ENCODE assay signal across 11 cellular contexts in the genomic region with DNA sequence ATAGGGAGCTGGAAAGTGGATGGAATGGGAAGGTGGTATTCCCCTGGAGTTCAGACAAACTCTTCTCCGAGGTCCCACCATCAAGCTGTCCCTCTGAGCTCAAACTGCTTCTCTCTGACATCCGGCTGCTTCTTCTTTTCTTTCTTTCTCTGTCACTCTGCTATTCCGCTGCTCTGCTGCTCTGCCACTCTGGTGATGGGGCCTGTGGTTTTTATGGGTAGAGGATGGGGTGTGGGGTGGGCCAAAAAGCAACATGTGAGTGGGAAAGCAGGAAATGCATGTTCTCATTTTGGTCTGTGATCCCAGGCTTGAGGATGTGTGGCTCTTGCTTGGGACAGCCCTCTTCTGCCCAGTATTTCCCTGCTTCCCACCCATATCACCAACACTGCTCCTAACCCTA. TPM values are rescaled to one million over a fixed set of nuclear protein-coding genes. Genes with fewer than 3 reads are reported as not detected.
A peak's percentile ranks its signal among the peaks of the same experiment; 100 is the strongest.
DNase-seq lines count a peak whose midpoint lies in the region; ATAC-seq lines count a peak whose summit lies in the region.
"Had no signal": no experiment of that assay in that cellular context is flagged by ENCODE, and none has a peak within 500 bp of the region (broad histone marks: within the 10 kb centered on the region; RNA-seq: fewer than 3 reads in every experiment).

No MANE protein-coding gene starts in this region.

- intact Hi-C loops in left colon (cut with DNase I, micrococcal nuclease): loop anchor here in 1 of 2 donors (10.0 kb wide), 1 partner anchor 67 kb away; no protein-coding TSS in a partner anchor

- peaks cover 11% of the 10 kb centered on the region for H3K9me3 Mint-ChIP-seq in activated CD8-positive, alpha-beta memory T cell treated with anti-CD3 and anti-CD28 coated beads, Interleukin-2, amount 10 ng/mL, durations not matched to agents 7 days and 5 days (ENCODE audit: low read depth)
- H3K9me3 Mint-ChIP-seq in activated CD4-positive, alpha-beta T cell treated with anti-CD3 and anti-CD28 coated beads, Interleukin-2, amount 10 ng/mL, durations not matched to agents 7 days and 5 days: peaks cover 39% of the 10 kb centered on the region
- peaks cover 29 to 30% of the 10 kb centered on the region in 2 donors for H3K9me3 Mint-ChIP-seq in stimulated activated naive CD8-positive, alpha-beta T cell treated with anti-CD3 and anti-CD28 coated beads, Interleukin-15, amount 100 ng/mL, for 72 hours

- H3K36me3 Mint-ChIP-seq in activated CD8-positive, alpha-beta memory T cell treated with anti-CD3 and anti-CD28 coated beads, Interleukin-2, amount 10 ng/mL, durations not matched to agents 7 days and 5 days: peaks cover 41% of the 10 kb centered on the region
- H3K36me3 Mint-ChIP-seq in activated CD4-positive, alpha-beta T cell treated with anti-CD3 and anti-CD28 coated beads, Interleukin-2, amount 10 ng/mL, durations not matched to agents 7 days and 5 days (ENCODE audit: low read depth): peaks cover 60% of the 10 kb centered on the region

- no peaks in the 10 kb centered on the region for H3K27me3 Mint-ChIP-seq in activated CD8-positive, alpha-beta memory T cell treated with anti-CD3 and anti-CD28 coated beads, Interleukin-2, amount 10 ng/mL, durations not matched to agents 7 days and 5 days
- no peaks in the 10 kb centered on the region for H3K27me3 Mint-ChIP-seq in activated CD4-positive, alpha-beta T cell treated with anti-CD3 and anti-CD28 coated beads, Interleukin-2, amount 10 ng/mL, durations not matched to agents 7 days and 5 days
- no peaks in the 10 kb centered on the region for H3K27me3 Mint-ChIP-seq in stimulated activated naive CD8-positive, alpha-beta T cell treated with anti-CD3 and anti-CD28 coated beads, Interleukin-15, amount 100 ng/mL, for 72 hours

- peak; percentile 71 for ATAC-seq in activated CD8-positive, alpha-beta memory T cell treated with anti-CD3 and anti-CD28 coated beads, Interleukin-2, amount 10 ng/mL, durations not matched to agents 7 days and 5 days
- ATAC-seq in stimulated activated naive CD8-positive, alpha-beta T cell treated with anti-CD3 and anti-CD28 coated beads, Interleukin-15, amount 100 ng/mL, for 72 hours: peak; percentile 75
- ATAC-seq in left colon (no peak), HG03135 (IDR thresholded peaks at IDR 0.05; ENCODE audit: unreplicated experiment) (no peak)

- POLR2A ChIA-PET in activated CD4-positive, alpha-beta T cell treated with anti-CD3 and anti-CD28 coated beads, Interleukin-2, amount 10 ng/mL, durations not matched to agents 7 days and 5 days (lab: Charles Lee): interaction anchor here (0.6 kb wide), 1 partner anchor 168 kb away, joined by 3 read pairs; no protein-coding TSS in a partner anchor

- peaks cover 71% of the 10 kb centered on the region for H3K4me1 Mint-ChIP-seq in activated CD8-positive, alpha-beta memory T cell treated with anti-CD3 and anti-CD28 coated beads, Interleukin-2, amount 10 ng/mL, durations not matched to agents 7 days and 5 days
- H3K4me1 Mint-ChIP-seq in activated CD4-positive, alpha-beta T cell treated with anti-CD3 and anti-CD28 coated beads, Interleukin-2, amount 10 ng/mL, durations not matched to agents 7 days and 5 days: peaks cover 77% of the 10 kb centered on the region
- peaks cover 73% of the 10 kb centered on the region for H3K4me1 Mint-ChIP-seq in stimulated activated naive CD8-positive, alpha-beta T cell treated with anti-CD3 and anti-CD28 coated beads, Interleukin-15, amount 100 ng/mL, for 72 hours

- peak; percentile 88 for DNase-seq in activated CD8-positive, alpha-beta memory T cell treated with anti-CD3 and anti-CD28 coated beads, Interleukin-2, amount 10 ng/mL, durations not matched to agents 7 days and 5 days
- no peak for DNase-seq in activated CD8-positive, alpha-beta memory T cell treated with anti-CD3 and anti-CD28 coated beads for 24 hours
- DNase-seq in activated CD4-positive, alpha-beta T cell treated with anti-CD3 and anti-CD28 coated beads, Interleukin-2, amount 10 ng/mL, durations not matched to agents 7 days and 5 days: peak; percentile 77
- DNase-seq in central memory CD4-positive, alpha-beta T cell: peak; percentile 57
- DNase-seq in stimulated activated naive CD8-positive, alpha-beta T cell treated with anti-CD3 and anti-CD28 coated beads, Interleukin-15, amount 100 ng/mL, for 72 hours: peak in 1 of 2 donors; percentile 72
- no peak for DNase-seq in left colon
- no peak for DNase-seq in OCI-M2 (lab: John Stamatoyannopoulos, UW; ENCODE audit: unreplicated experiment)
- DNase-seq: islet precursor cell, NCI-H446 treated with DMSO at 0.1 percent for 48 hours had no signal

- H3K27ac Mint-ChIP-seq in activated CD8-positive, alpha-beta memory T cell treated with anti-CD3 and anti-CD28 coated beads, Interleukin-2, amount 10 ng/mL, durations not matched to agents 7 days and 5 days: peak overlapping the region; percentile 96
- peak overlapping the region; percentile 92 for H3K27ac Mint-ChIP-seq in activated CD4-positive, alpha-beta T cell treated with anti-CD3 and anti-CD28 coated beads, Interleukin-2, amount 10 ng/mL, durations not matched to agents 7 days and 5 days
- peak overlapping the region; percentile 81 to 91 for H3K27ac Mint-ChIP-seq in stimulated activated naive CD8-positive, alpha-beta T cell treated with anti-CD3 and anti-CD28 coated beads, Interleukin-15, amount 100 ng/mL, for 72 hours

- H3K4me3 Mint-ChIP-seq in activated CD8-positive, alpha-beta memory T cell treated with anti-CD3 and anti-CD28 coated beads, Interleukin-2, amount 10 ng/mL, durations not matched to agents 7 days and 5 days: peak overlapping the region; percentile 66
- H3K4me3 Mint-ChIP-seq in activated CD4-positive, alpha-beta T cell treated with anti-CD3 and anti-CD28 coated beads, Interleukin-2, amount 10 ng/mL, durations not matched to agents 7 days and 5 days: peak overlapping the region; percentile 59
- H3K4me3 Mint-ChIP-seq in stimulated activated naive CD8-positive, alpha-beta T cell treated with anti-CD3 and anti-CD28 coated beads, Interleukin-15, amount 100 ng/mL, for 72 hours: peak overlapping the region; percentile 75

- CTCF ChIA-PET in activated CD8-positive, alpha-beta memory T cell treated with anti-CD3 and anti-CD28 coated beads, Interleukin-2, amount 10 ng/mL, durations not matched to agents 7 days and 5 days (lab: Charles Lee): interaction anchor here (0.7 to 2.4 kb wide), 5 partner anchors 17 to 67 kb away, joined by 3 to 5 read pairs (median 3); no protein-coding TSS in a partner anchor
- CTCF ChIA-PET in activated CD4-positive, alpha-beta T cell treated with anti-CD3 and anti-CD28 coated beads, Interleukin-2, amount 10 ng/mL, durations not matched to agents 7 days and 5 days (lab: Charles Lee): interaction anchor here (0.9 to 1.3 kb wide), 5 partner anchors 9 to 69 kb away, joined by 3 to 6 read pairs (median 3); no protein-coding TSS in a partner anchor

RNA-seq across cellular contexts. Expression of a gene that starts 30.7 kb away (rescaled TPM):
- total RNA-seq in activated CD8-positive, alpha-beta memory T cell treated with anti-CD3 and anti-CD28 coated beads, Interleukin-2, amount 10 ng/mL, durations not matched to agents 7 days and 5 days: 1 to 10 TPM; 2.2 to 8.8 TPM
- total RNA-seq in activated CD4-positive, alpha-beta T cell treated with anti-CD3 and anti-CD28 coated beads, Interleukin-2, amount 10 ng/mL, durations not matched to agents 7 days and 5 days: 1 to 10 TPM; 1.2 to 1.4 TPM
- under 1 TPM in 1 of 2 donors, not detected in 1; 0.27 TPM for total RNA-seq in left colon
- total RNA-seq: SJSA1 had no signal

RNA-seq across cellular contexts. Expression of a gene that starts 32.7 kb away (rescaled TPM):
- 100 to 1,000 TPM; 355 to 385 TPM for total RNA-seq in activated CD8-positive, alpha-beta memory T cell treated with anti-CD3 and anti-CD28 coated beads, Interleukin-2, amount 10 ng/mL, durations not matched to agents 7 days and 5 days
- 100 to 1,000 TPM; 296 to 299 TPM for total RNA-seq in activated CD4-positive, alpha-beta T cell treated with anti-CD3 and anti-CD28 coated beads, Interleukin-2, amount 10 ng/mL, durations not matched to agents 7 days and 5 days
- 1 to 10 TPM; 6.2 to 7.3 TPM for total RNA-seq in left colon

RNA-seq across cellular contexts. Expression of a gene that starts 58.5 kb away (rescaled TPM):
- total RNA-seq in activated CD8-positive, alpha-beta memory T cell treated with anti-CD3 and anti-CD28 coated beads, Interleukin-2, amount 10 ng/mL, durations not matched to agents 7 days and 5 days: 100 to 1,000 TPM in 1 of 2 experiments, 10 to 100 TPM in 1; 76.0 to 104 TPM
- 10 to 100 TPM; 71.6 to 82.4 TPM for total RNA-seq in activated CD4-positive, alpha-beta T cell treated with anti-CD3 and anti-CD28 coated beads, Interleukin-2, amount 10 ng/mL, durations not matched to agents 7 days and 5 days
- 1 to 10 TPM; 2.6 to 3.9 TPM for total RNA-seq in left colon

Comparison
In these comparisons a context has a peak if more than half of its experiments do, and no peak if none do; other contexts are left out.
1. DNase-seq: peak in activated CD8-positive, alpha-beta memory T cell treated with anti-CD3 and anti-CD28 coated beads, Interleukin-2, amount 10 ng/mL, durations not matched to agents 7 days and 5 days (single experiment), activated CD4-positive, alpha-beta T cell treated with anti-CD3 and anti-CD28 coated beads, Interleukin-2, amount 10 ng/mL, durations not matched to agents 7 days and 5 days (single experiment) and central memory CD4-positive, alpha-beta T cell (single experiment); none in activated CD8-positive, alpha-beta memory T cell treated with anti-CD3 and anti-CD28 coated beads for 24 hours (single experiment), left colon (0 of 2) and OCI-M2 (single experiment).
2. ATAC-seq: peak in activated CD8-positive, alpha-beta memory T cell treated with anti-CD3 and anti-CD28 coated beads, Interleukin-2, amount 10 ng/mL, durations not matched to agents 7 days and 5 days (single experiment) and stimulated activated naive CD8-positive, alpha-beta T cell treated with anti-CD3 and anti-CD28 coated beads, Interleukin-15, amount 100 ng/mL, for 72 hours (single experiment); none in left colon (single experiment) and HG03135 (single experiment).
3. RNA of a gene that starts 32.7 kb away (total RNA-seq): 355 to 385 TPM in activated CD8-positive, alpha-beta memory T cell treated with anti-CD3 and anti-CD28 coated beads, Interleukin-2, amount 10 ng/mL, durations not matched to agents 7 days and 5 days and 296 to 299 TPM in activated CD4-positive, alpha-beta T cell treated with anti-CD3 and anti-CD28 coated beads, Interleukin-2, amount 10 ng/mL, durations not matched to agents 7 days and 5 days; 6.2 to 7.3 TPM in left colon; every median in the first group is over 10 times any median in the second.
4. RNA of a gene that starts 58.5 kb away (total RNA-seq): 76.0 to 104 TPM in activated CD8-positive, alpha-beta memory T cell treated with anti-CD3 and anti-CD28 coated beads, Interleukin-2, amount 10 ng/mL, durations not matched to agents 7 days and 5 days and 71.6 to 82.4 TPM in activated CD4-positive, alpha-beta T cell treated with anti-CD3 and anti-CD28 coated beads, Interleukin-2, amount 10 ng/mL, durations not matched to agents 7 days and 5 days; 2.6 to 3.9 TPM in left colon; every median in the first group is over 10 times any median in the second.
5. Peak in every context shown above with its lines, with median percentiles within 50 percentile points of each other: H3K27ac Mint-ChIP-seq and H3K4me3 Mint-ChIP-seq.